ENCODE assay signal across 26 cellular contexts in the genomic region with DNA sequence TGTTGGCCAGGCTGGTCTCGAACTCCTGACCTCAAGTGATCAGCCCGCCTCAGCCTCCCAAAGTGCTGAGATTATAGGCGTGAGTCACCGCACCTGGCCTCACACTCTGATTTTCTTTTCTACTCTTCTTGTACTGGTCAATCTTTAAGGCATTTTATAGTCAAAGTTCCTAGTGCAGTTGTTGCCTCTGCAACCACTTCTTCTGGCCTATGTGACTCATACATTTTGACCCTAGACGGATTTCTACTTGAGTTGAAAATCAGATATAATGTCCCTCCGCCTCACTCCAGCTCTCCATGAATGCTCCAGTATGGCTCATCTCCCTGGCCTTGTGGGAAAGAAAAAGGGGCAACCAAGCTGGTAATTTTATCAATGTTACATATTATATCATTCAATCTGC.
"Had no signal": no experiment of that assay in that cellular context is flagged by ENCODE, and none has a peak within 500 bp of the region (broad histone marks: within the 10 kb centered on the region; RNA-seq: fewer than 3 reads in every experiment).

No MANE protein-coding gene starts in this region.

- H3K4me3 ChIP-seq: body of pancreas, Peyer's patch had no signal

- DNase-seq: activated CD4-positive, alpha-beta T cell treated with anti-CD3 and anti-CD28 coated beads for 4 hours; activated CD8-positive, alpha-beta memory T cell treated with anti-CD3 and anti-CD28 coated beads, Interleukin-2, amount 50 U/mL, for 4 hours; activated CD8-positive, alpha-beta T cell treated with anti-CD3 and anti-CD28 coated beads for 36 hours; activated gamma-delta T cell treated with Interleukin-2 at 50 U/mL for 16 hours; activated naive CD4-positive, alpha-beta T cell treated with anti-CD3 and anti-CD28 coated beads, Interleukin-2, amount 10 ng/mL, durations not matched to agents 7 days and 5 days; activated naive CD8-positive, alpha-beta T cell treated with anti-CD3 and anti-CD28 coated beads for 36 hours; activated T-cell treated with anti-CD3 and anti-CD28 coated beads, Interleukin-2, amount 50 U/mL, for 72 hours; anterior cingulate cortex; body of pancreas; MM.1S; NCI-H1105; NCI-H1436; NCI-H187; NCI-H2081 treated with DMSO at 0.1 percent for 48 hours; NCI-H2171; NCI-H226; NCI-H526; NCI-H774; NK-92 treated with Interleukin-12 subunit alpha and Interleukin-12 subunit beta, amount 100 ng/mL, for 24 hours; Peyer's patch; SHP77 treated with DMSO at 0.1 percent for 48 hours; T-helper 2 cell; T1000 had no signal

- H3K27me3 ChIP-seq: body of pancreas, Peyer's patch had no signal

- ATAC-seq: activated CD8-positive, alpha-beta T cell treated with anti-CD3 and anti-CD28 coated beads for 36 hours; activated T-cell treated with anti-CD3 and anti-CD28 coated beads, Interleukin-2, amount 50 U/mL, for 72 hours; body of pancreas had no signal

- H3K27ac Mint-ChIP-seq: activated CD8-positive, alpha-beta T cell treated with anti-CD3 and anti-CD28 coated beads for 36 hours; activated naive CD4-positive, alpha-beta T cell treated with anti-CD3 and anti-CD28 coated beads, Interleukin-2, amount 10 ng/mL, durations not matched to agents 7 days and 5 days; activated naive CD8-positive, alpha-beta T cell treated with anti-CD3 and anti-CD28 coated beads for 36 hours; activated T-cell treated with anti-CD3 and anti-CD28 coated beads, Interleukin-2, amount 50 U/mL, for 72 hours; activated T-helper 2 cell treated with anti-CD3 and anti-CD28 coated beads, Interferon-gamma antibody, Interleukin-2, Interleukin-4, amounts not matched to agents 10 μg/mL and 5 μg/mL and 100 μg/mL, durations not matched to agents 14 hours and 24 hours and 36 hours had no signal

- H3K4me1 ChIP-seq: body of pancreas, Peyer's patch had no signal

- H3K27me3 Mint-ChIP-seq: activated naive CD4-positive, alpha-beta T cell treated with anti-CD3 and anti-CD28 coated beads, Interleukin-2, amount 10 ng/mL, durations not matched to agents 7 days and 5 days had no signal

- H3K4me3 Mint-ChIP-seq: activated CD8-positive, alpha-beta T cell treated with anti-CD3 and anti-CD28 coated beads for 36 hours; activated naive CD4-positive, alpha-beta T cell treated with anti-CD3 and anti-CD28 coated beads, Interleukin-2, amount 10 ng/mL, durations not matched to agents 7 days and 5 days; activated naive CD8-positive, alpha-beta T cell treated with anti-CD3 and anti-CD28 coated beads for 36 hours; activated T-cell treated with anti-CD3 and anti-CD28 coated beads, Interleukin-2, amount 50 U/mL, for 72 hours; central memory CD8-positive, alpha-beta T cell had no signal

- H3K4me1 Mint-ChIP-seq: activated naive CD4-positive, alpha-beta T cell treated with anti-CD3 and anti-CD28 coated beads, Interleukin-2, amount 10 ng/mL, durations not matched to agents 7 days and 5 days; activated naive CD8-positive, alpha-beta T cell treated with anti-CD3 and anti-CD28 coated beads for 36 hours; central memory CD8-positive, alpha-beta T cell had no signal

- H3K27ac ChIP-seq: body of pancreas, Peyer's patch, VCaP had no signal

- H3K36me3 Mint-ChIP-seq: activated naive CD4-positive, alpha-beta T cell treated with anti-CD3 and anti-CD28 coated beads, Interleukin-2, amount 10 ng/mL, durations not matched to agents 7 days and 5 days had no signal

- H3K9me3 ChIP-seq: body of pancreas, Peyer's patch had no signal
